1 cellular context compared by ENCODE assay signal in the genomic region with DNA sequence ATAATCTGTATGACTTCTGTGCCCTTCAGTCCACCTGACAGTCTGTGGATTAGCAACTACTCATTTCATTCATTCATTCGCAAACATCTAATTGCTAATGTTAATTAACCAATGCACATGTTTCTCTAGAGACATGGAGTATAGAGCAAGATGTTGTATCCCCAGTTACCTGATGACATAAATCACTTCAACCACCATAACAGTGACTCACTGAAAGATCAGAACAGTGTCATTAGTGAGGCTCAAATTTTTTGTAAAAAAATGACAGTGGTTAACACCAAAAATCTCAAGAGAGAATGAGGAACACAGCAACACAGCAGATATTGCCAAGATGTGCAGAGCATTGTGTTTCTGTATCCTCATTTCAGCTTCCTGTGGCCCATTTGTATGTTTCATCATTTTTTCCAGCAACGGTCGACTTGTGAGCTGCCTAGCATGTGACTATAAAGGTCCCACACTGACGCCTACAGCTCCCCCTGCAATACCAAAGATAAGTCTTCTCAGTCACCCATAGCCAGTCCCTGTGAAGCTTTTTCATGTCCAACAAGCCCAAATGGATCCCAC.
TF ChIP-seq lines count a peak whose summit lies in the region.

No MANE protein-coding gene starts in this region.

TF ChIP-seq in GM23338, 12 proteins besides CTCF, POLR2A, EP300 and RAD21 (continued from another document):
- TF ChIP-seq, protein P1, sequence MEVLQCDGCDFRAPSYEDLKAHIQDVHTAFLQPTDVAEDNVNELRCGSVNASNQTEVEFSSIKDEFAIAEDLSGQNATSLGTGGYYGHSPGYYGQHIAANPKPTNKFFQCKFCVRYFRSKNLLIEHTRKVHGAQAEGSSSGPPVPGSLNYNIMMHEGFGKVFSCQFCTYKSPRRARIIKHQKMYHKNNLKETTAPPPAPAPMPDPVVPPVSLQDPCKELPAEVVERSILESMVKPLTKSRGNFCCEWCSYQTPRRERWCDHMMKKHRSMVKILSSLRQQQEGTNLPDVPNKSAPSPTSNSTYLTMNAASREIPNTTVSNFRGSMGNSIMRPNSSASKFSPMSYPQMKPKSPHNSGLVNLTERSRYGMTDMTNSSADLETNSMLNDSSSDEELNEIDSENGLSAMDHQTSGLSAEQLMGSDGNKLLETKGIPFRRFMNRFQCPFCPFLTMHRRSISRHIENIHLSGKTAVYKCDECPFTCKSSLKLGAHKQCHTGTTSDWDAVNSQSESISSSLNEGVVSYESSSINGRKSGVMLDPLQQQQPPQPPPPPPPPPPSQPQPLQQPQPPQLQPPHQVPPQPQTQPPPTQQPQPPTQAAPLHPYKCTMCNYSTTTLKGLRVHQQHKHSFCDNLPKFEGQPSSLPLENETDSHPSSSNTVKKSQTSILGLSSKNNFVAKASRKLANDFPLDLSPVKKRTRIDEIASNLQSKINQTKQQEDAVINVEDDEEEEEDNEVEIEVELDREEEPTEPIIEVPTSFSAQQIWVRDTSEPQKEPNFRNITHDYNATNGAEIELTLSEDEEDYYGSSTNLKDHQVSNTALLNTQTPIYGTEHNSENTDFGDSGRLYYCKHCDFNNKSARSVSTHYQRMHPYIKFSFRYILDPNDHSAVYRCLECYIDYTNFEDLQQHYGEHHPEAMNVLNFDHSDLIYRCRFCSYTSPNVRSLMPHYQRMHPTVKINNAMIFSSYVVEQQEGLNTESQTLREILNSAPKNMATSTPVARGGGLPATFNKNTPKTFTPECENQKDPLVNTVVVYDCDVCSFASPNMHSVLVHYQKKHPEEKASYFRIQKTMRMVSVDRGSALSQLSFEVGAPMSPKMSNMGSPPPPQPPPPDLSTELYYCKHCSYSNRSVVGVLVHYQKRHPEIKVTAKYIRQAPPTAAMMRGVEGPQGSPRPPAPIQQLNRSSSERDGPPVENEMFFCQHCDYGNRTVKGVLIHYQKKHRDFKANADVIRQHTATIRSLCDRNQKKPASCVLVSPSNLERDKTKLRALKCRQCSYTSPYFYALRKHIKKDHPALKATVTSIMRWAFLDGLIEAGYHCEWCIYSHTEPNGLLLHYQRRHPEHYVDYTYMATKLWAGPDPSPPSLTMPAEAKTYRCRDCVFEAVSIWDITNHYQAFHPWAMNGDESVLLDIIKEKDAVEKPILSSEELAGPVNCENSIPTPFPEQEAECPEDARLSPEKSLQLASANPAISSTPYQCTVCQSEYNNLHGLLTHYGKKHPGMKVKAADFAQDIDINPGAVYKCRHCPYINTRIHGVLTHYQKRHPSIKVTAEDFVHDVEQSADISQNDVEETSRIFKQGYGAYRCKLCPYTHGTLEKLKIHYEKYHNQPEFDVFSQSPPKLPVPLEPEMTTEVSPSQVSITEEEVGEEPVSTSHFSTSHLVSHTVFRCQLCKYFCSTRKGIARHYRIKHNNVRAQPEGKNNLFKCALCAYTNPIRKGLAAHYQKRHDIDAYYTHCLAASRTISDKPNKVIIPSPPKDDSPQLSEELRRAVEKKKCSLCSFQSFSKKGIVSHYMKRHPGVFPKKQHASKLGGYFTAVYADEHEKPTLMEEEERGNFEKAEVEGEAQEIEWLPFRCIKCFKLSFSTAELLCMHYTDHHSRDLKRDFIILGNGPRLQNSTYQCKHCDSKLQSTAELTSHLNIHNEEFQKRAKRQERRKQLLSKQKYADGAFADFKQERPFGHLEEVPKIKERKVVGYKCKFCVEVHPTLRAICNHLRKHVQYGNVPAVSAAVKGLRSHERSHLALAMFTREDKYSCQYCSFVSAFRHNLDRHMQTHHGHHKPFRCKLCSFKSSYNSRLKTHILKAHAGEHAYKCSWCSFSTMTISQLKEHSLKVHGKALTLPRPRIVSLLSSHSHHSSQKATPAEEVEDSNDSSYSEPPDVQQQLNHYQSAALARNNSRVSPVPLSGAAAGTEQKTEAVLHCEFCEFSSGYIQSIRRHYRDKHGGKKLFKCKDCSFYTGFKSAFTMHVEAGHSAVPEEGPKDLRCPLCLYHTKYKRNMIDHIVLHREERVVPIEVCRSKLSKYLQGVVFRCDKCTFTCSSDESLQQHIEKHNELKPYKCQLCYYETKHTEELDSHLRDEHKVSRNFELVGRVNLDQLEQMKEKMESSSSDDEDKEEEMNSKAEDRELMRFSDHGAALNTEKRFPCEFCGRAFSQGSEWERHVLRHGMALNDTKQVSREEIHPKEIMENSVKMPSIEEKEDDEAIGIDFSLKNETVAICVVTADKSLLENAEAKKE (CRISPR knock-in tag; IDR thresholded peaks at IDR 0.05), result no peak
- TF ChIP-seq JUNB (IDR thresholded peaks at IDR 0.05; ENCODE audit: unreplicated experiment), result no peak
TF ChIP-seq in GM23338: peak in this region for 0.
